1 cellular context compared by ENCODE assay signal in genomic region chr17:65797809-65798208, GRCh38.
TF ChIP-seq lines count a peak whose summit lies in the region.

No MANE protein-coding gene starts in this region.

TF ChIP-seq in GM23338, 12 proteins besides CTCF, POLR2A, EP300 and RAD21 (continued from another document):
- no peak for TF ChIP-seq ZNF462 (CRISPR knock-in tag; IDR thresholded peaks at IDR 0.05)
- no peak for TF ChIP-seq POLR2AphosphoS5 (IDR thresholded peaks at IDR 0.05; ENCODE audit: low read depth)
- no peak for TF ChIP-seq EZH2phosphoT487 (IDR thresholded peaks at IDR 0.05; ENCODE audit: unreplicated experiment)
